23 cellular contexts compared by ENCODE assay signal in the genomic region with DNA sequence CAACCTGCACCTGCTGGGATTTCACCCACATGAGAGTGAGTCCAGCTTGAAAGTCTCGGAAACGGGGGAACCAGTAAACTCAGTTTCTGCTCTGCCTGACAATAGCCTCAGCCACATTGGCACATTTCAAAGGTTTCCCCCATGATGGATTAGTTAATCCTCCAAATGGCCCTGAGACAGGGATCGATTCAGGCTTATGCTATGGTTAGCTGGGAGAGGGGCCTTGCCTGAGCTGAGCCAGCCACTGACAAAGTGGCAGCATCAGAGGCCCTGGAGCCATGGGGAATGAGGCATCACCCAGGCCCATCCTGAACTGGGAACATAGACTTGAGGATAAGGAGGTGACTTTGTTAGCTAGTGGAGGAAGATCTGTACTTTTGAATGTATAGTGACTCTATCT. TPM values are rescaled to one million over a fixed set of nuclear protein-coding genes. Genes with fewer than 3 reads are reported as not detected.
DNase-seq lines count a peak whose midpoint lies in the region; ATAC-seq, FAIRE-seq and TF ChIP-seq lines count a peak whose summit lies in the region.
"Had no signal": no experiment of that assay in that cellular context is flagged by ENCODE, and none has a peak within 500 bp of the region (broad histone marks: within the 10 kb centered on the region; RNA-seq: fewer than 3 reads in every experiment).

No MANE protein-coding gene starts in this region.

- peaks cover 6% of the 10 kb centered on the region for H3K79me1 ChIP-seq in neuronal stem cell (ENCODE audit: low read depth, low read length)

- H3K4me3 ChIP-seq in A549: no peak overlapping the region
- no peak overlapping the region for H3K4me3 ChIP-seq in neuronal stem cell (ENCODE audit: low read length in 2 of 2)
- H3K4me3 ChIP-seq: prostate gland, skin epidermis had no signal

- H3K27ac ChIP-seq in A549 (peak overlapping the region; percentile 96 to 100), foreskin keratinocyte (peak overlapping the region; percentile 6), neuronal stem cell (replicated peaks; ENCODE audit: low read length) (no peak overlapping the region)

- CTCF ChIA-PET in A549 (lab: Yijun Ruan, JAX): interaction anchor here (0.9 to 2.4 kb wide), 5 partner anchors 11 to 49 kb away, joined by 3 to 9 read pairs (median 7); no protein-coding TSS in a partner anchor

- H3K27me3 ChIP-seq in foreskin keratinocyte (no peaks in the 10 kb centered on the region), neuronal stem cell (ENCODE audit: control insufficient read depth in 3 of 3, insufficient read depth in 3 of 3, low read depth in 1 of 3, low read length in 3 of 3) (peaks cover 0 to 20% (median 4%) of the 10 kb centered on the region in 3 experiments)
- H3K27me3 ChIP-seq: esophagus squamous epithelium had no signal

- no peak overlapping the region for H3K4ac ChIP-seq in neuronal stem cell (ENCODE audit: low read length)

- H3K4me2 ChIP-seq in A549 (peak overlapping the region; percentile 95), neuronal stem cell (ENCODE audit: insufficient read depth, low read length, poor library complexity, severe bottlenecking) (no peak overlapping the region)

- H3K4me1 ChIP-seq in A549: peaks cover 30% of the 10 kb centered on the region
- peaks cover 29% of the 10 kb centered on the region for H3K4me1 ChIP-seq in foreskin keratinocyte
- H3K4me1 ChIP-seq in neuronal stem cell (ENCODE audit: control insufficient read depth in 2 of 2, insufficient read depth in 1 of 2, low read depth in 1 of 2, low read length in 2 of 2): peaks cover 12 to 16% of the 10 kb centered on the region in 2 donors

- TF ChIP-seq RAD21 in A549 (conservative IDR thresholded peaks at IDR 0.05 in 1 of 2, IDR thresholded peaks at IDR 0.05 in 1 of 2): no peak

- WGBS in A549 (ENCODE audit: missing lambda C conversion rate): 89% methylated on average over 3 of the region's 3 CpGs
- no CpG with 5 or more reads among the region's 3 CpGs for WGBS in neuronal stem cell (ENCODE audit: extremely low coverage in 2 of 2, insufficient read length in 2 of 2, insufficient replicate concordance in 1 of 2), 2 donors

- TF ChIP-seq EP300 in A549 (IDR thresholded peaks at IDR 0.05): no peak

- no peak overlapping the region for H2BK5ac ChIP-seq in neuronal stem cell (ENCODE audit: low read length)

- no peak overlapping the region for H3K14ac ChIP-seq in neuronal stem cell (ENCODE audit: low read length)

- H3K23ac ChIP-seq in neuronal stem cell (ENCODE audit: low read depth, low read length, poor library complexity): no peak overlapping the region

- no peak overlapping the region for H4K91ac ChIP-seq in neuronal stem cell (ENCODE audit: low read depth, low read length, poor library complexity)

- no peak overlapping the region for H3K9ac ChIP-seq in neuronal stem cell (ENCODE audit: low read depth, low read length, poor library complexity)

- H3K9me3 ChIP-seq in A549 (no peaks in the 10 kb centered on the region), neuronal stem cell (replicated peaks in 1 of 2; ENCODE audit: control insufficient read depth in 2 of 2, insufficient read depth in 1 of 2, low read depth in 1 of 2, low read length in 2 of 2) (no peaks in the 10 kb centered on the region)
- H3K9me3 ChIP-seq: esophagus squamous epithelium, prostate gland had no signal

- H3K18ac ChIP-seq in neuronal stem cell (ENCODE audit: low read length): no peak overlapping the region

- no peak for ATAC-seq in A549
- ATAC-seq in foreskin keratinocyte: no peak
- ATAC-seq: left lobe of liver had no signal

- H2AFZ ChIP-seq in neuronal stem cell (ENCODE audit: low read length): no peak overlapping the region

- H2BK12ac ChIP-seq in neuronal stem cell (ENCODE audit: low read length): no peak overlapping the region

- DNase-seq in A549 (ENCODE audit: low read depth in 1 of 2, low spot score in 1 of 2) (no peak), NCI-H82 treated with DMSO at 0.1 percent for 48 hours (lab: John Stamatoyannopoulos, UW; ENCODE audit: unreplicated experiment) (peak; percentile 63), foreskin keratinocyte (no peak), neuronal stem cell (ENCODE audit: low spot score) (no peak), mucosa of gallbladder (ENCODE audit: low spot score) (no peak), amygdala (lab: John Stamatoyannopoulos, UW) (no peak), NCI-H69 (lab: John Stamatoyannopoulos, UW) (no peak)
- DNase-seq in activated CD4-positive, alpha-beta T cell treated with anti-CD3 and anti-CD28 coated beads, Interleukin-2, amount 50 U/mL, for 4 hours: no peak
- DNase-seq: activated CD4-positive, alpha-beta T cell treated with anti-CD3 and anti-CD28 coated beads, Interleukin-2, amount 50 U/mL, for 1 hour; activated CD8-positive, alpha-beta memory T cell treated with anti-CD3 and anti-CD28 coated beads, Interleukin-2, amount 50 U/mL, for 48 hours; activated effector memory CD4-positive, alpha-beta T cell treated with anti-CD3 and anti-CD28 coated beads, Interleukin-2, amount 50 U/mL, for 16 hours; anterior cingulate cortex; effector CD4-positive, alpha-beta T cell; esophagus squamous epithelium; KBM-7; MV-4-11; NCI-H1694 treated with DMSO at 0.1 percent for 48 hours; NCI-H226; NK-92 treated with Interleukin-12 subunit alpha and Interleukin-12 subunit beta, amount 100 ng/mL, for 24 hours; stimulated activated CD4-positive, alpha-beta T cell treated with anti-CD3 and anti-CD28 coated beads, Interleukin-4, amount 100 ng/mL, for 1 hour had no signal

- H3K36me3 ChIP-seq in neuronal stem cell (replicated peaks in 1 of 2; ENCODE audit: control insufficient read depth in 2 of 2, insufficient read depth in 2 of 2, low read length in 2 of 2): no peaks in the 10 kb centered on the region
- H3K36me3 ChIP-seq: esophagus squamous epithelium, prostate gland had no signal

- no peak for TF ChIP-seq CTCF in A549 (IDR thresholded peaks at IDR 0.05)
- TF ChIP-seq CTCF in foreskin keratinocyte (conservative IDR thresholded peaks at IDR 0.05): no peak

- no peak overlapping the region for H2BK120ac ChIP-seq in neuronal stem cell (ENCODE audit: low read depth, low read length)

- peak overlapping the region; percentile 14 for H2AK5ac ChIP-seq in neuronal stem cell (ENCODE audit: low read depth, low read length)

- POLR2A ChIA-PET in A549 (lab: Yijun Ruan, JAX): no interaction called here

- no peak overlapping the region for H2BK15ac ChIP-seq in neuronal stem cell (ENCODE audit: low read length)

- TF ChIP-seq POLR2A in A549 (IDR thresholded peaks at IDR 0.05; ENCODE audit: low read length): no peak

- no peak overlapping the region for H4K8ac ChIP-seq in neuronal stem cell (ENCODE audit: low read depth, low read length)

- FAIRE-seq in A549 (lab: Jason Lieb, UNC): no peak

TF ChIP-seq in A549, 52 proteins besides CTCF, POLR2A, EP300 and RAD21:
- TF ChIP-seq HOXB13 (CRISPR knock-in tag; IDR thresholded peaks at IDR 0.05; ENCODE audit: low read depth) (no peak), ZSCAN20 (CRISPR knock-in tag; IDR thresholded peaks at IDR 0.05) (no peak), HES2 (IDR thresholded peaks at IDR 0.05) (no peak), RCOR1 (IDR thresholded peaks at IDR 0.05; ENCODE audit: low read depth, low read length) (no peak), SREBF2 (IDR thresholded peaks at IDR 0.05) (no peak), MAFK (IDR thresholded peaks at IDR 0.05; ENCODE audit: partially characterized antibody) (no peak), NR3C1 (IDR thresholded peaks at IDR 0.05) (no peak), MAZ (IDR thresholded peaks at IDR 0.05; ENCODE audit: borderline replicate concordance, low read depth, low read length) (no peak)

RNA-seq across cellular contexts. Expression of gene CLSTN1, which starts 2.9 kb away (rescaled TPM):
- 27.3 and 42.9 TPM in 2 replicates for polyA plus RNA-seq in A549 (2011; rRNA removed)
- 30.1 and 33.3 TPM in 2 replicates for polyA plus RNA-seq in A549 (2012; cell fraction: cytosol; rRNA removed)
- polyA plus RNA-seq in A549 (2012; cell fraction: nucleus; rRNA removed): 98.4 and 100 TPM in 2 replicates
- 50.8 to 57.5 TPM (median 56.1 TPM) in 3 replicates for polyA plus RNA-seq in A549 (2017; fragmentation: RNase III; extraction: RNeasy Plus Mini Kit Qiagen cat#74134 plus additional on column Dnase treatment)
- 35.7 and 40.2 TPM in 2 replicates for polyA minus RNA-seq in A549 (2011; rRNA and poly(A)+ RNA removed)
- 287 and 346 TPM in 2 replicates for total RNA-seq in foreskin keratinocyte
- 237 and 287 TPM in 2 replicates for polyA plus RNA-seq in foreskin keratinocyte
- 114 TPM for polyA plus RNA-seq in neuronal stem cell (2013, experiment 1 of 2)
- polyA plus RNA-seq in neuronal stem cell (2013, experiment 2 of 2): 114 TPM
- total RNA-seq in mucosa of gallbladder: 287 TPM
